ENCODE assay signal across 8 cellular contexts in the genomic region with DNA sequence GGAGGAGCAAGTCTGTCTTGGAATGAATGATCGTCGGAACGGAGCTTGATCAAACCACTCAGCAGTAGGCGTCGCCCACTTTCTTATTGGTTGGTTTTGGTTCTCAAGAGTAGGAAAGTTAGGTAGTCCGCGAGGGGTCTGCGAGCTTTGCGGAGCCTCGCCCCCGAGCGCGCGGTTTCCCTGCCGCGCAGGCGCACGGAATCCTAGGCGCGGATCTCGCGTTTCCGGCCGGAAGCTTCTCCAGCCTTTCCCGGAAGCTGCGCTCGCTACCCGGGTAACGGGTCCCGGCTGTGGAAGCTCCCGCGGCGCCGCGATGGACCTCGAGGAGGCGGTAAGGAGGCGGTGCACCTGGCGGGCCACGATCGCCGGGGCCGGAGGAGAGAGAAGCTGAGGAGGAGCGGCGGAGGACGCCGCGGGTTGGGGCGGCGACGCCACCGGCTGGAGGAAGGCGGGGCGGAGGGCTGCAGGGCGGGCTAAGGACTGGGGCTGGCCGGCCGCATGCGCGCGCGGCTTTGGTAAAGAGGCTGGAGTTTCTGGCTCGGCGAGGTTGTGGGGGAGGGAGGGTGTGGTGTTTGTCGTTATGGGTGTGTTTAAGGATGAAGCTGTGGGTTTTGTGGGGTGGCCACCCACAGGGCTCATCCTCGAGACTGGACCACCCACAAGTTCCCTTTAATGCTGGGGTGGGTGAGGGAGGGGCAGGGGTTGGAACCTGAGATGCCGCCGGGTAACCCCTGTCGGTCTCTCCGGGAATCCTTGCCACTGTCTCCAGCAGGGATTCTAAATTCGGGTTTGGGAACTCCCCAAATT. TPM values are rescaled to one million over a fixed set of nuclear protein-coding genes. Genes with fewer than 3 reads are reported as not detected.
DNase-seq lines count a peak whose midpoint lies in the region; ATAC-seq lines count a peak whose summit lies in the region.

A gene (plus strand): TSS at position 246 of the 807 bp plus-strand sequence. CDS start 68 bp downstream, at position 314.

- DNase-seq in NCI-H187 treated with DMSO at 0.1 percent for 48 hours (lab: John Stamatoyannopoulos, UW), result peak; percentile 79
- DNase-seq in anterior cingulate cortex (lab: John Stamatoyannopoulos, UW), result peak; percentile 40 to 93 (median 80)
- peak; percentile 94 for DNase-seq in hepatic stellate cell (ENCODE audit: low spot score)
- DNase-seq in renal cortical epithelial cell (ENCODE audit: low read depth), result peak; percentile 88
- DNase-seq in cortex of kidney (lab: John Stamatoyannopoulos, UW), result no peak

- ATAC-seq in GM18502 (IDR thresholded peaks at IDR 0.05; ENCODE audit: poor library complexity, unreplicated experiment) (peak; percentile 85), HG02970 (IDR thresholded peaks at IDR 0.05; ENCODE audit: low FRiP score, unreplicated experiment) (peak; percentile 81)

- intact Hi-C loops in T-helper 2 cell treated with Interferon-gamma antibody and Interleukin-4, amounts not matched to agents 100 ng/mL and 5 ng/mL, for 36 hours (cut with micrococcal nuclease), result loop anchor here (1.0 to 2.0 kb wide), 9 partner anchors 61 to 605 kb away; a partner anchor contains a TSS

RNA-seq across cellular contexts. Expression of the gene that starts here (rescaled TPM):
- total RNA-seq in T-helper 2 cell treated with Interferon-gamma antibody and Interleukin-4, amounts not matched to agents 100 ng/mL and 5 ng/mL, for 36 hours, result 48.3 and 52.8 TPM in 2 replicates
- total RNA-seq in renal cortical epithelial cell, result 30.5 and 37.7 TPM in 2 replicates
